ENCODE assay signal across 1 cellular context in the genomic region with DNA sequence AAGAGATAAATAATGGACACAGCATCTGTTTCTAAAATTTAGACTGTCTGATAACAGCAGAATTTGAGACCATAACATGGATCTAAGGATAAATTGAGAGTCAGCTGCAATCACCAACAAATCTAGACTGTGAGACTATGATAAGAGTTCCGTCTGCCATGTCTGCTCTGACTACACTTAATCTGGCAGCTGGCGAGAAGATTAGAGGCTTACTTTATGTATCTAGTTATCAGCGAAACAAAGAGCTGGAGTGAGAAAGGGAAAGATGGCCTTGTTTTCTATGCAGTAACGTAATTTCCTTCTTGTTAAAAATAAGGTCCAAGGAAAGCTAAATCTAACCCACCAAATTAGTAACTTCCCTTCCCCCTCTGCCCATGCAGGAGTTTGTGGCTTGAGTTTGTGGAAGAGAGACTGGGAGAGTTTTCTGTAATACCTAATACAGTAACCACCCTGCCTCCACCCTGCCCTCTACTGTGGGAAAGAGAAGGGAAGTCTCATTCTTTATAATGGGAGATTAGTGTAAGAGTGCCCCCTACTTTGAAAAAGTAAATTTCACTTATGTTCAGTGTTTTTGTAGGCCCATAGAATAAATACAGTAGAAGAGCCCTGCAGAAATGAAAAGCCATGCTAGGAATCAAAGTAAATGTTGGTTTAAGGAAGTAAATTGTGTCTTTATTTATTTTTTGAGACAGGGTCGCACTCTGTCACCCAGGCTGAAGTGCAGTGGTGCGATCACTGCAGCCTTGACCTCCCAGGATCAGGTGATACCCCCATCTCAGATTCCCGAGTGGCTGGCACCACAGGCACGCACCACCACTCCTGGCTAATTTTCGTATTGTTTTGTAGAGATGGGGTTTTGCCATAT.
TF ChIP-seq lines count a peak whose summit lies in the region.

No MANE protein-coding gene starts in this region.

TF ChIP-seq in HepG2, 621 proteins besides CTCF, POLR2A, EP300 and RAD21 (continued from another document):
- TF ChIP-seq DZIP1 (CRISPR knock-in tag; IDR thresholded peaks at IDR 0.05) (no peak), ZBTB38 (CRISPR knock-in tag; IDR thresholded peaks at IDR 0.05) (peak; percentile 63; the same call in 1 of the 2 replicates), ZNF558 (CRISPR knock-in tag; IDR thresholded peaks at IDR 0.05; ENCODE audit: borderline replicate concordance) (no peak; the same call in 1 of the 2 replicates), FOXA1 (IDR thresholded peaks at IDR 0.05) (no peak), FOXA1 (CRISPR knock-in tag; IDR thresholded peaks at IDR 0.05) (peak; percentile 59; the same call in 1 of the 2 replicates), ZNF563 (CRISPR knock-in tag; IDR thresholded peaks at IDR 0.05) (0 out of 2 replicates have a peak, but pooled peaks have one; percentile 41), SP5 (CRISPR knock-in tag; IDR thresholded peaks at IDR 0.05; ENCODE audit: borderline replicate concordance, low read depth) (no peak), ZNF737 (CRISPR knock-in tag; IDR thresholded peaks at IDR 0.05; ENCODE audit: borderline replicate concordance) (no peak), CERS6 (CRISPR knock-in tag; IDR thresholded peaks at IDR 0.05) (no peak)
- TF ChIP-seq, protein P1, sequence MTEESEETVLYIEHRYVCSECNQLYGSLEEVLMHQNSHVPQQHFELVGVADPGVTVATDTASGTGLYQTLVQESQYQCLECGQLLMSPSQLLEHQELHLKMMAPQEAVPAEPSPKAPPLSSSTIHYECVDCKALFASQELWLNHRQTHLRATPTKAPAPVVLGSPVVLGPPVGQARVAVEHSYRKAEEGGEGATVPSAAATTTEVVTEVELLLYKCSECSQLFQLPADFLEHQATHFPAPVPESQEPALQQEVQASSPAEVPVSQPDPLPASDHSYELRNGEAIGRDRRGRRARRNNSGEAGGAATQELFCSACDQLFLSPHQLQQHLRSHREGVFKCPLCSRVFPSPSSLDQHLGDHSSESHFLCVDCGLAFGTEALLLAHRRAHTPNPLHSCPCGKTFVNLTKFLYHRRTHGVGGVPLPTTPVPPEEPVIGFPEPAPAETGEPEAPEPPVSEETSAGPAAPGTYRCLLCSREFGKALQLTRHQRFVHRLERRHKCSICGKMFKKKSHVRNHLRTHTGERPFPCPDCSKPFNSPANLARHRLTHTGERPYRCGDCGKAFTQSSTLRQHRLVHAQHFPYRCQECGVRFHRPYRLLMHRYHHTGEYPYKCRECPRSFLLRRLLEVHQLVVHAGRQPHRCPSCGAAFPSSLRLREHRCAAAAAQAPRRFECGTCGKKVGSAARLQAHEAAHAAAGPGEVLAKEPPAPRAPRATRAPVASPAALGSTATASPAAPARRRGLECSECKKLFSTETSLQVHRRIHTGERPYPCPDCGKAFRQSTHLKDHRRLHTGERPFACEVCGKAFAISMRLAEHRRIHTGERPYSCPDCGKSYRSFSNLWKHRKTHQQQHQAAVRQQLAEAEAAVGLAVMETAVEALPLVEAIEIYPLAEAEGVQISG (CRISPR knock-in tag; IDR thresholded peaks at IDR 0.05) = 0 out of 2 replicates have a peak, but pooled peaks have one; percentile 22
